35 cellular contexts compared by ENCODE assay signal in genomic region chr9:97963232-97963631, GRCh38. TPM values are rescaled to one million over a fixed set of nuclear protein-coding genes. Genes with fewer than 3 reads are reported as not detected.
"Had no signal": no experiment of that assay in that cellular context is flagged by ENCODE, and none has a peak within 500 bp of the region (broad histone marks: within the 10 kb centered on the region; RNA-seq: fewer than 3 reads in every experiment).

No MANE protein-coding gene starts in this region.

- H3K9ac ChIP-seq: neural progenitor cell, parathyroid adenoma had no signal

- ATAC-seq: naive thymus-derived CD4-positive, alpha-beta T cell; natural killer cell; psoas muscle; right cardiac atrium; sciatic nerve; stimulated activated memory B cell treated with anti-CD40 and anti-IgM and Interleukin-4, amounts not matched to agents 10 μg/mL and 1 μg/mL and 100 μg/mL, for 72 hours; stimulated activated naive CD8-positive, alpha-beta T cell treated with anti-CD3 and anti-CD28 coated beads, Interleukin-15, amount 100 ng/mL, for 72 hours; stimulated activated naive CD8-positive, alpha-beta T cell treated with anti-CD3 and anti-CD28 coated beads, Interleukin-15, Interleukin-2, amounts not matched to agents 100 U/mL and 50 U/mL, for 24 hours had no signal

- H3K36me3 ChIP-seq: neural progenitor cell, ovary, spleen, suprapubic skin, tibial artery, transverse colon, upper lobe of left lung, vagina had no signal

- H3K9me3 ChIP-seq: ovary, psoas muscle, spleen, suprapubic skin, testis, tibial artery, transverse colon, upper lobe of left lung, vagina had no signal

- H3K79me2 ChIP-seq: parathyroid adenoma had no signal

- H3K27me3 ChIP-seq: ovary, suprapubic skin, testis, upper lobe of left lung, vagina had no signal

- H2AFZ ChIP-seq: neural progenitor cell, parathyroid adenoma had no signal

- H3K27ac ChIP-seq: neural progenitor cell, ovary, parathyroid adenoma, psoas muscle, skin epidermis, spleen, suprapubic skin, testis, tibial artery, transverse colon, upper lobe of left lung, vagina had no signal

- H3K4me1 ChIP-seq: neural progenitor cell, parathyroid adenoma, spleen, suprapubic skin, testis, tibial artery, transverse colon, upper lobe of left lung, vagina had no signal

- H3K4me3 ChIP-seq: neural progenitor cell, ovary, psoas muscle, skin epidermis, smooth muscle cell, spleen, suprapubic skin, testis, tibial artery, transverse colon, upper lobe of left lung, vagina had no signal

- FAIRE-seq: urothelium cell line had no signal

- H3K4me2 ChIP-seq: neural progenitor cell, smooth muscle cell had no signal

- DNase-seq: naive thymus-derived CD4-positive, alpha-beta T cell; natural killer cell; occipital lobe; ovary; posterior cingulate gyrus; psoas muscle; right cardiac atrium; spleen; stimulated activated CD4-positive, alpha-beta T cell treated with anti-CD3 and anti-CD28 coated beads, Interleukin-12 subunit alpha, Interleukin-12 subunit beta, amount 100 ng/mL, for 4 hours; stimulated activated CD4-positive, alpha-beta T cell treated with anti-CD3 and anti-CD28 coated beads, Interleukin-1b, Interleukin-23, amount 100 ng/mL, for 48 hours; stimulated activated CD4-positive, alpha-beta T cell treated with anti-CD3 and anti-CD28 coated beads, Interleukin-4, amount 100 ng/mL, for 1 hour; stimulated activated CD4-positive, alpha-beta T cell treated with anti-CD3 and anti-CD28 coated beads, Interleukin-4, amount 100 ng/mL, for 4 hours; stimulated activated CD8-positive, alpha-beta memory T cell treated with anti-CD3 and anti-CD28 coated beads, Interleukin-4, amount 100 ng/mL, for 48 hours; stimulated activated naive CD4-positive, alpha-beta T cell; stimulated activated naive CD8-positive, alpha-beta T cell treated with anti-CD3 and anti-CD28 coated beads, Interleukin-15, amount 100 ng/mL, for 72 hours; stimulated activated naive CD8-positive, alpha-beta T cell treated with anti-CD3 and anti-CD28 coated beads, Interleukin-15, Interleukin-2, amounts not matched to agents 100 U/mL and 50 U/mL, for 24 hours; substantia nigra; testis; tibial artery; transverse colon; upper lobe of left lung had no signal

RNA-seq across cellular contexts. Expression of gene HEMGN, which starts 25.3 kb away (rescaled TPM):
- total RNA-seq: osteoblast, progenitor cell of endocrine pancreas, renal cortical epithelial cell, right cardiac atrium, smooth muscle cell, suprapubic skin, transverse colon, ureter, vagina had no signal
- polyA plus RNA-seq: neural cell, ovary, psoas muscle, right cardiac atrium, smooth muscle cell had no signal
